In genomic region chrX:109352121-109352556, GRCh38 we compare ENCODE assay signal across 18 cellular contexts.
A peak's percentile ranks its signal among the peaks of the same experiment; 100 is the strongest.
DNase-seq lines count a peak whose midpoint lies in the region; ATAC-seq and TF ChIP-seq lines count a peak whose summit lies in the region.
"Had no signal": no experiment of that assay in that cellular context is flagged by ENCODE, and none has a peak within 500 bp of the region (broad histone marks: within the 10 kb centered on the region; RNA-seq: fewer than 3 reads in every experiment).

No MANE protein-coding gene starts in this region.

- H3K9me3 ChIP-seq in right lobe of liver (no peaks in the 10 kb centered on the region), upper lobe of right lung (no peaks in the 10 kb centered on the region), MM.1S (replicated peaks; ENCODE audit: insufficient read depth, low read length) (no peaks in the 10 kb centered on the region)
- H3K9me3 ChIP-seq: esophagus muscularis mucosa, SJSA1 had no signal

- H3K4me1 ChIP-seq in right lobe of liver (peaks cover 0 to 6% (median 0%) of the 10 kb centered on the region in 4 donors), upper lobe of right lung (no peaks in the 10 kb centered on the region), MM.1S (ENCODE audit: low read length) (no peaks in the 10 kb centered on the region)
- H3K4me1 ChIP-seq: esophagus muscularis mucosa had no signal

- H3K9me2 ChIP-seq in MM.1S (replicated peaks; ENCODE audit: insufficient read depth, low read length) = no peaks in the 10 kb centered on the region

- WGBS in right lobe of liver (ENCODE audit: insufficient coverage, low coverage, low lambda C conversion rate, missing lambda C conversion rate) = 33% methylated on average over 2 of the region's 2 CpGs

- no peaks in the 10 kb centered on the region for H3K27me3 Mint-ChIP-seq in T-helper 1 cell treated with Interleukin-12 subunit alpha and Interleukin-12 subunit beta and Interleukin-4 antibody, amounts not matched to agents 30 μg/mL and 1 μg/mL, for 36 hours (ENCODE audit: low read depth)
- no peaks in the 10 kb centered on the region for H3K27me3 Mint-ChIP-seq in activated T-helper 17 cell treated with anti-CD3 and anti-CD28 coated beads, Interleukin-2, amount 50 U/mL, for 72 hours
- H3K27me3 Mint-ChIP-seq: activated naive CD4-positive, alpha-beta T cell treated with anti-CD3 and anti-CD28 coated beads, Interleukin-2, amount 10 ng/mL, durations not matched to agents 7 days and 5 days; CD8-positive, alpha-beta memory T cell had no signal

- H3K9ac ChIP-seq in MM.1S (ENCODE audit: low read length) = no peak overlapping the region

- H3K4me1 Mint-ChIP-seq in T-helper 1 cell treated with Interleukin-12 subunit alpha and Interleukin-12 subunit beta and Interleukin-4 antibody, amounts not matched to agents 30 μg/mL and 1 μg/mL, for 36 hours (ENCODE audit: low read depth) = no peaks in the 10 kb centered on the region
- H3K4me1 Mint-ChIP-seq in activated T-helper 17 cell treated with anti-CD3 and anti-CD28 coated beads, Interleukin-2, amount 50 U/mL, for 72 hours = no peaks in the 10 kb centered on the region
- H3K4me1 Mint-ChIP-seq: activated naive CD4-positive, alpha-beta T cell treated with anti-CD3 and anti-CD28 coated beads, Interleukin-2, amount 10 ng/mL, durations not matched to agents 7 days and 5 days; CD8-positive, alpha-beta memory T cell had no signal

- no peak for DNase-seq in T-helper 1 cell
- peak; percentile 64 for DNase-seq in fibroblast of pulmonary artery (ENCODE audit: low read depth)
- DNase-seq in right lobe of liver = peak; percentile 27 to 68 (median 58)
- peak; percentile 61 for DNase-seq in upper lobe of right lung
- no peak for DNase-seq in MM.1S
- no peak for DNase-seq in activated CD4-positive, alpha-beta T cell treated with anti-CD3 and anti-CD28 coated beads, Interleukin-2, amount 50 U/mL, for 1 hour
- DNase-seq: 8988T; activated naive CD4-positive, alpha-beta T cell treated with anti-CD3 and anti-CD28 coated beads, Interleukin-2, amount 10 ng/mL, durations not matched to agents 7 days and 5 days; CD8-positive, alpha-beta memory T cell; Kasumi-1; left colon; NCI-H2107; stimulated activated CD4-positive, alpha-beta T cell treated with anti-CD3 and anti-CD28 coated beads, Interleukin-12 subunit alpha, Interleukin-12 subunit beta, amount 100 ng/mL, for 4 hours had no signal

- H3K79me2 ChIP-seq in MM.1S (ENCODE audit: low read length) = no peaks in the 10 kb centered on the region

- intact Hi-C loops in right lobe of liver (cut with DNase I) (no loop called here), upper lobe of right lung (cut with DNase I) (no loop called here)

- H3K27me3 ChIP-seq in right lobe of liver (no peaks in the 10 kb centered on the region), upper lobe of right lung (no peaks in the 10 kb centered on the region), MM.1S (replicated peaks; ENCODE audit: insufficient read depth, low read length) (no peaks in the 10 kb centered on the region)
- H3K27me3 ChIP-seq: esophagus muscularis mucosa, SJSA1 had no signal

- H3K4me3 Mint-ChIP-seq in T-helper 1 cell treated with Interleukin-12 subunit alpha and Interleukin-12 subunit beta and Interleukin-4 antibody, amounts not matched to agents 30 μg/mL and 1 μg/mL, for 36 hours = peak overlapping the region; percentile 5
- H3K4me3 Mint-ChIP-seq in activated T-helper 17 cell treated with anti-CD3 and anti-CD28 coated beads, Interleukin-2, amount 50 U/mL, for 72 hours = no peak overlapping the region
- H3K4me3 Mint-ChIP-seq: activated naive CD4-positive, alpha-beta T cell treated with anti-CD3 and anti-CD28 coated beads, Interleukin-2, amount 10 ng/mL, durations not matched to agents 7 days and 5 days; CD8-positive, alpha-beta memory T cell had no signal

- H3K27ac ChIP-seq in right lobe of liver (no peak overlapping the region), upper lobe of right lung (no peak overlapping the region), MM.1S (ENCODE audit: low read length) (no peak overlapping the region)
- H3K27ac ChIP-seq: esophagus muscularis mucosa, SJSA1, VCaP had no signal

- ATAC-seq in right lobe of liver (peak; percentile 93 to 97 (median 95)), upper lobe of right lung (peak; percentile 90)
- no peak for ATAC-seq in activated T-helper 17 cell treated with anti-CD3 and anti-CD28 coated beads, Interleukin-2, amount 50 U/mL, for 72 hours (replicated peaks)
- ATAC-seq: left colon had no signal

- H4K20me1 ChIP-seq in MM.1S (ENCODE audit: insufficient read depth, low read length) = no peaks in the 10 kb centered on the region

- no peak for TF ChIP-seq POLR2A in right lobe of liver (IDR thresholded peaks at IDR 0.05)

- no peak overlapping the region for H3K27ac Mint-ChIP-seq in T-helper 1 cell treated with Interleukin-12 subunit alpha and Interleukin-12 subunit beta and Interleukin-4 antibody, amounts not matched to agents 30 μg/mL and 1 μg/mL, for 36 hours
- H3K27ac Mint-ChIP-seq in activated T-helper 17 cell treated with anti-CD3 and anti-CD28 coated beads, Interleukin-2, amount 50 U/mL, for 72 hours = no peak overlapping the region
- H3K27ac Mint-ChIP-seq: activated naive CD4-positive, alpha-beta T cell treated with anti-CD3 and anti-CD28 coated beads, Interleukin-2, amount 10 ng/mL, durations not matched to agents 7 days and 5 days; CD8-positive, alpha-beta memory T cell had no signal

- H3F3A ChIP-seq in MM.1S (ENCODE audit: insufficient read depth, low read length) = no peaks in the 10 kb centered on the region

- TF ChIP-seq CTCF in fibroblast of pulmonary artery (IDR thresholded peaks at IDR 0.05; ENCODE audit: low read length, missing control alignments) (no peak), right lobe of liver (IDR thresholded peaks at IDR 0.05) (no peak), upper lobe of right lung (IDR thresholded peaks at IDR 0.05) (no peak), MM.1S (IDR thresholded peaks at IDR 0.05; ENCODE audit: low read length) (no peak)

- no peaks in the 10 kb centered on the region for H3K9me3 Mint-ChIP-seq in T-helper 1 cell treated with Interleukin-12 subunit alpha and Interleukin-12 subunit beta and Interleukin-4 antibody, amounts not matched to agents 30 μg/mL and 1 μg/mL, for 36 hours
- no peaks in the 10 kb centered on the region for H3K9me3 Mint-ChIP-seq in activated T-helper 17 cell treated with anti-CD3 and anti-CD28 coated beads, Interleukin-2, amount 50 U/mL, for 72 hours
- H3K9me3 Mint-ChIP-seq: activated naive CD4-positive, alpha-beta T cell treated with anti-CD3 and anti-CD28 coated beads, Interleukin-2, amount 10 ng/mL, durations not matched to agents 7 days and 5 days; CD8-positive, alpha-beta memory T cell had no signal

- no peak overlapping the region for H3K4me2 ChIP-seq in MM.1S (ENCODE audit: low read depth, low read length)

- H3K4me3 ChIP-seq in fibroblast of pulmonary artery (replicated peaks; ENCODE audit: low read depth, low read length) = no peak overlapping the region
- no peak overlapping the region for H3K4me3 ChIP-seq in right lobe of liver
- no peak overlapping the region for H3K4me3 ChIP-seq in upper lobe of right lung
- no peak overlapping the region for H3K4me3 ChIP-seq in MM.1S (ENCODE audit: low read length)
- H3K4me3 ChIP-seq: esophagus muscularis mucosa, SJSA1 had no signal

- H3K36me3 ChIP-seq in right lobe of liver = no peaks in the 10 kb centered on the region
- H3K36me3 ChIP-seq in upper lobe of right lung = no peaks in the 10 kb centered on the region
- H3K36me3 ChIP-seq in MM.1S (replicated peaks; ENCODE audit: insufficient read depth, low read length) = no peaks in the 10 kb centered on the region
- H3K36me3 ChIP-seq: esophagus muscularis mucosa, SJSA1 had no signal

- H3K36me3 Mint-ChIP-seq in T-helper 1 cell treated with Interleukin-12 subunit alpha and Interleukin-12 subunit beta and Interleukin-4 antibody, amounts not matched to agents 30 μg/mL and 1 μg/mL, for 36 hours (ENCODE audit: low read depth) = no peaks in the 10 kb centered on the region
- H3K36me3 Mint-ChIP-seq in activated T-helper 17 cell treated with anti-CD3 and anti-CD28 coated beads, Interleukin-2, amount 50 U/mL, for 72 hours (ENCODE audit: low read depth) = no peaks in the 10 kb centered on the region
- H3K36me3 Mint-ChIP-seq: activated naive CD4-positive, alpha-beta T cell treated with anti-CD3 and anti-CD28 coated beads, Interleukin-2, amount 10 ng/mL, durations not matched to agents 7 days and 5 days; CD8-positive, alpha-beta memory T cell had no signal

- no peak overlapping the region for H2AFZ ChIP-seq in MM.1S (ENCODE audit: low read length)

Comparison
In these comparisons a context has a peak if more than half of its experiments do, and no peak if none do; other contexts are left out.
1. DNase-seq: peak in fibroblast of pulmonary artery (single experiment), right lobe of liver (3 of 3) and upper lobe of right lung (single experiment); none in T-helper 1 cell (0 of 5), MM.1S (single experiment) and activated CD4-positive, alpha-beta T cell treated with anti-CD3 and anti-CD28 coated beads, Interleukin-2, amount 50 U/mL, for 1 hour (single experiment).